ENCODE assay signal across 25 cellular contexts in the genomic region with DNA sequence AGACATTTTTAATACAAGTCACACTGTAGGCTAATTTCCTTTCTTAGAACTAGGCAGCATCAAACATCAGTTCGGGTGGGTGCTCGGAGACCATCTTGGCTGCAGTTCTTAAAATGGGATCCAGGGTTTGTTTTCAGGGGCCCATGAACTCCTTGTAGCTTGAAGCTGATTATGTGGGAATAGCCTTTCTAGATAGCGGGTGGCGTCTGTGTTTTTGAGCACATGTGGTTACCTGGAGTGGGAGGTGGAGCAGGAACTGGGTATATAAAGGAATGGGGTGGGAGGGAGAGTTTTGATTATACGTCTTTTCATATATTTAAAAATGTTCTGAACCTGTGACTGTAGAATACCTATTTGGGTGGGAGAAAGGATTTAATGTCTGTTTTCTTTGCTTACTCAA. TPM values are rescaled to one million over a fixed set of nuclear protein-coding genes. Genes with fewer than 3 reads are reported as not detected.
"Had no signal": no experiment of that assay in that cellular context is flagged by ENCODE, and none has a peak within 500 bp of the region (broad histone marks: within the 10 kb centered on the region; RNA-seq: fewer than 3 reads in every experiment).

No MANE protein-coding gene starts in this region.

- H3K27me3 ChIP-seq: esophagus squamous epithelium, gastroesophageal sphincter, heart left ventricle, right atrium auricular region, sigmoid colon, suprapubic skin, tibial artery, upper lobe of left lung, uterus had no signal

- H3K4me1 ChIP-seq: esophagus squamous epithelium, gastroesophageal sphincter, heart left ventricle, parathyroid adenoma, right atrium auricular region, sigmoid colon, suprapubic skin, tibial artery, upper lobe of left lung, uterus had no signal

- H3K9ac ChIP-seq: parathyroid adenoma had no signal

- H3K27me3 Mint-ChIP-seq: effector memory CD8-positive, alpha-beta T cell; naive B cell had no signal

- H3K27ac Mint-ChIP-seq: effector memory CD8-positive, alpha-beta T cell; naive B cell; nephron had no signal

- ATAC-seq: effector memory CD8-positive, alpha-beta T cell; gastroesophageal sphincter; heart left ventricle; stimulated activated naive CD8-positive, alpha-beta T cell treated with anti-CD3 and anti-CD28 coated beads, Interleukin-15, Interleukin-2, amounts not matched to agents 100 U/mL and 50 U/mL, for 24 hours had no signal

- DNase-seq: cortex of kidney; effector memory CD8-positive, alpha-beta T cell; esophagus squamous epithelium; foreskin fibroblast; heart left ventricle; hippocampal formation; kidney glomerular epithelial cell; mesendoderm; naive B cell; sigmoid colon; stimulated activated CD4-positive, alpha-beta T cell treated with anti-CD3 and anti-CD28 coated beads, Interleukin-12 subunit alpha, Interleukin-12 subunit beta, amount 100 ng/mL, for 4 hours; stimulated activated naive CD8-positive, alpha-beta T cell treated with anti-CD3 and anti-CD28 coated beads, Interleukin-15, Interleukin-2, amounts not matched to agents 100 U/mL and 50 U/mL, for 24 hours; tibial artery; upper lobe of left lung; uterus had no signal

- H3K9me3 ChIP-seq: esophagus squamous epithelium, gastroesophageal sphincter, heart left ventricle, right atrium auricular region, sigmoid colon, suprapubic skin, tibial artery, upper lobe of left lung, uterus had no signal

- H3K4me1 Mint-ChIP-seq: nephron had no signal

- H3K4me3 Mint-ChIP-seq: effector memory CD8-positive, alpha-beta T cell; naive B cell; nephron had no signal

- H3K27ac ChIP-seq: esophagus squamous epithelium, gastroesophageal sphincter, heart left ventricle, parathyroid adenoma, right atrium auricular region, sigmoid colon, skin epidermis, suprapubic skin, tibial artery, upper lobe of left lung, uterus had no signal

- H3K4me3 ChIP-seq: esophagus squamous epithelium, gastroesophageal sphincter, heart left ventricle, right atrium auricular region, sigmoid colon, skin epidermis, suprapubic skin, tibial artery, upper lobe of left lung, uterus had no signal

- H2AFZ ChIP-seq: parathyroid adenoma had no signal

- H3K36me3 ChIP-seq: uterus had no signal

- H3K9me3 Mint-ChIP-seq: effector memory CD8-positive, alpha-beta T cell; naive B cell; nephron had no signal

RNA-seq across cellular contexts. Expression of a gene that starts 22.3 kb away (rescaled TPM):
- total RNA-seq: epithelial cell of proximal tubule, gastroesophageal sphincter, lung microvascular endothelial cell, pulmonary artery endothelial cell, right atrium auricular region, sigmoid colon, uterus had no signal

RNA-seq across cellular contexts. Expression of a gene that starts 26.1 kb away (rescaled TPM):
- total RNA-seq: epithelial cell of proximal tubule, esophagus squamous epithelium, gastroesophageal sphincter, heart left ventricle, lung microvascular endothelial cell, omental fat pad, pulmonary artery endothelial cell, right atrium auricular region, sigmoid colon, suprapubic skin, uterus had no signal
- polyA plus RNA-seq: heart left ventricle, sigmoid colon had no signal
